In the genomic region with DNA sequence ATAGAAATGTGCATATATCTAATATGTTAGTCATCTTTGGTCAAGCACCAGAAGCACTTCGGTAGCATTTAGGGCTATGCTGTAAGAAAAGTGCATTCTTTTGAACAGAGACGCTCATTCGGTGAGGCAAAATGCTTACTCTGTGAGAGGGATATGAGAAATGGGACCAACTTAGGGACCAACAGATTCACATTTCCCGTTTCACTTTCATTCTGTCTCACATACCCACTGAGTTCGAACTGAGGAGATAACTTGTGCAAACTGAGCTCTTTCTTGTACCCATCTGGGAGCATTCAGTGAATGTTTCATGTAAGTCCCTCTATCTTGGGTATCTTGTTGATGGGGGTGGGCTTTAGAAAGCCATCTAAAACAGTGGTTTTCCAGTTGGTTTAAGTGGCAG, we compare ENCODE assay signal across 13 cellular contexts.
DNase-seq lines count a peak whose midpoint lies in the region; ATAC-seq, FAIRE-seq and TF ChIP-seq lines count a peak whose summit lies in the region.
"Had no signal": no experiment of that assay in that cellular context is flagged by ENCODE, and none has a peak within 500 bp of the region (broad histone marks: within the 10 kb centered on the region; RNA-seq: fewer than 3 reads in every experiment).

No MANE protein-coding gene starts in this region.

- peak; percentile 59 for FAIRE-seq in GM12891 (lab: Jason Lieb, UNC)
- FAIRE-seq: keratinocyte had no signal

- peak; percentile 76 for ATAC-seq in GM19463 (IDR thresholded peaks at IDR 0.05; ENCODE audit: unreplicated experiment)
- peak; percentile 71 for ATAC-seq in HG02981 (IDR thresholded peaks at IDR 0.05; ENCODE audit: unreplicated experiment)
- ATAC-seq: naive thymus-derived CD8-positive, alpha-beta T cell; sciatic nerve had no signal

- DNase-seq in GM12891 (ENCODE audit: insufficient read length, low spot score) (peak; percentile 11), NOMO-1 treated with DMSO at 0.1 percent for 48 hours (lab: John Stamatoyannopoulos, UW; ENCODE audit: unreplicated experiment) (peak; percentile 69), GDM1 (lab: John Stamatoyannopoulos, UW) (no peak), GF-D8 (lab: John Stamatoyannopoulos, UW) (no peak), DMS53 (lab: John Stamatoyannopoulos, UW) (no peak), inferior parietal cortex (ENCODE audit: extremely low spot score) (no peak)
- DNase-seq: GOT3; naive thymus-derived CD8-positive, alpha-beta T cell; NCI-H1694 had no signal

- no peak for TF ChIP-seq POLR2A in GM12891 (IDR thresholded peaks at IDR 0.05; ENCODE audit: low read depth, low read length)

TF ChIP-seq in GM12891, 5 proteins besides CTCF, POLR2A, EP300 and RAD21:
- peak; percentile 78 for TF ChIP-seq SPI1 (IDR thresholded peaks at IDR 0.05; ENCODE audit: low read depth, low read length)
- no peak for TF ChIP-seq TAF1 (IDR thresholded peaks at IDR 0.05; ENCODE audit: low read depth, low read length)

Comparison
In these comparisons a context has a peak if more than half of its experiments do, and no peak if none do; other contexts are left out.
1. DNase-seq: peak in GM12891 (single experiment) and NOMO-1 treated with DMSO at 0.1 percent for 48 hours (single experiment); none in GDM1 (single experiment), GF-D8 (single experiment), DMS53 (single experiment) and inferior parietal cortex (single experiment).